Comparison of ENCODE assay signal across 14 cellular contexts in the genomic region with DNA sequence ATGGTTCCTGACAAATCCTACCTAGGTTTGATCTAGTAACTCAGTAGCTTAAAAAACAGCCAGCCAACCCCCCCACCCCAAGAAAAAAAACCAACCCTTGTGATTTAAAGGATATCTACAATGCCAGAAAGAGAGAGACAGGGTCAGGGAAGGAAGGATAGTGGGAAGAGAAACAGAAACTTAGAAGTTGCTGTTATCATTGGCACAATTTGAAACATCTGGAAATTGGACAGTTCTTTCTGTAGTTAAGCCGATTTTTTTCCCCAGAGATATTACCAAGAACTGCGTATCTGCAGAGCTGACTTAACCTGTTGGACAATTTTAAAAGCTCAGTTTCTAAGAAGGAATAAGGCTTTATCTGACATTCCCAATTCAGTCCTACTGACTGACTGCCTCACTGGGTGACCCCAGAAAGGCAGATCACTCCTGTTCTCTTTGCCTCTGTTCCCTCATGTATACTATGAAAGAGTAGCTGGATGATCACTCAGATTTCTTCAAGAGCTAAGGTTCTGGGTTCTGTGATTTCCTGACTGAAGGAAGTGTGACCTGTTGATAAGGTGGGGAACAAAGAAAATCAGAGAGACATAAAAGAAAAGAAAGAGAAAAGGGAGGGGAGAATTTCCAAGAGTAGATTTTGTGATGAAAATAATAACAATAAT.
A peak's percentile ranks its signal among the peaks of the same experiment; 100 is the strongest.
DNase-seq lines count a peak whose midpoint lies in the region; ATAC-seq and TF ChIP-seq lines count a peak whose summit lies in the region.
"Had no signal": no experiment of that assay in that cellular context is flagged by ENCODE, and none has a peak within 500 bp of the region (broad histone marks: within the 10 kb centered on the region; RNA-seq: fewer than 3 reads in every experiment).

No MANE protein-coding gene starts in this region.

- DNase-seq in Right ventricle myocardium inferior (ENCODE audit: missing footprints) (no peak), Right ventricle myocardium superior (no peak), choroid plexus epithelial cell (ENCODE audit: low read depth) (peak; percentile 25), fibroblast of peridontal ligament (ENCODE audit: extremely low read depth) (peak; percentile 45), NCI-H2107 treated with DMSO at 0.1 percent for 48 hours (lab: John Stamatoyannopoulos, UW; ENCODE audit: unreplicated experiment) (no peak), cortex of kidney (lab: John Stamatoyannopoulos, UW) (no peak)
- DNase-seq: 8988T, AML-193, Calu3, DMS 273 treated with DMSO at 0.1 percent for 48 hours, HFFc6 had no signal

- H3K4me3 ChIP-seq in choroid plexus epithelial cell (ENCODE audit: low read depth, low read length) = no peak overlapping the region
- H3K4me3 ChIP-seq: BLaER1, HAP-1 had no signal

- TF ChIP-seq CTCF in choroid plexus epithelial cell (conservative IDR thresholded peaks at IDR 0.05; ENCODE audit: low read depth, low read length) = no peak

- intact Hi-C loops in Right ventricle myocardium inferior (cut with DNase I) = no loop called here
- intact Hi-C loops in Right ventricle myocardium superior (cut with DNase I) = no loop called here

- ATAC-seq in Right ventricle myocardium inferior = peak; percentile 39
- no peak for ATAC-seq in Right ventricle myocardium superior (ENCODE audit: poor library complexity)
- ATAC-seq in HG03442 (IDR thresholded peaks at IDR 0.05; ENCODE audit: unreplicated experiment) = no peak

Comparison
In these comparisons a context has a peak if more than half of its experiments do, and no peak if none do; other contexts are left out.
1. DNase-seq: peak in choroid plexus epithelial cell (single experiment) and fibroblast of peridontal ligament (single experiment); none in Right ventricle myocardium inferior (single experiment), Right ventricle myocardium superior (single experiment), NCI-H2107 treated with DMSO at 0.1 percent for 48 hours (single experiment) and cortex of kidney (single experiment).